11 cellular contexts compared by ENCODE assay signal in genomic region chr7:53111061-53111460, GRCh38.
"Had no signal": no experiment of that assay in that cellular context is flagged by ENCODE, and none has a peak within 500 bp of the region (broad histone marks: within the 10 kb centered on the region; RNA-seq: fewer than 3 reads in every experiment).

No MANE protein-coding gene starts in this region.

- DNase-seq: activated CD4-positive, alpha-beta T cell treated with anti-CD3 and anti-CD28 coated beads for 4 hours; activated CD8-positive, alpha-beta memory T cell treated with anti-CD3 and anti-CD28 coated beads, Interleukin-2, amount 50 U/mL, for 4 hours; activated CD8-positive, alpha-beta T cell treated with anti-CD3 and anti-CD28 coated beads for 36 hours; activated T-cell treated with anti-CD3 and anti-CD28 coated beads, Interleukin-2, amount 50 U/mL, for 72 hours; esophagus squamous epithelium; naive thymus-derived CD8-positive, alpha-beta T cell; SK-N-SH; stimulated activated CD4-positive, alpha-beta T cell treated with anti-CD3 and anti-CD28 coated beads, Interleukin-2, amount 100 ng/mL, for 48 hours; stimulated activated naive CD8-positive, alpha-beta T cell treated with anti-CD3 and anti-CD28 coated beads, Interleukin-15, Interleukin-2, amounts not matched to agents 100 U/mL and 50 U/mL, for 24 hours; T-helper 1 cell had no signal

- ATAC-seq: activated CD8-positive, alpha-beta T cell treated with anti-CD3 and anti-CD28 coated beads for 36 hours; activated T-cell treated with anti-CD3 and anti-CD28 coated beads, Interleukin-2, amount 50 U/mL, for 72 hours; naive thymus-derived CD8-positive, alpha-beta T cell; sciatic nerve; stimulated activated naive CD8-positive, alpha-beta T cell treated with anti-CD3 and anti-CD28 coated beads, Interleukin-15, Interleukin-2, amounts not matched to agents 100 U/mL and 50 U/mL, for 24 hours had no signal
